Comparison of ENCODE assay signal across 13 cellular contexts in the genomic region with DNA sequence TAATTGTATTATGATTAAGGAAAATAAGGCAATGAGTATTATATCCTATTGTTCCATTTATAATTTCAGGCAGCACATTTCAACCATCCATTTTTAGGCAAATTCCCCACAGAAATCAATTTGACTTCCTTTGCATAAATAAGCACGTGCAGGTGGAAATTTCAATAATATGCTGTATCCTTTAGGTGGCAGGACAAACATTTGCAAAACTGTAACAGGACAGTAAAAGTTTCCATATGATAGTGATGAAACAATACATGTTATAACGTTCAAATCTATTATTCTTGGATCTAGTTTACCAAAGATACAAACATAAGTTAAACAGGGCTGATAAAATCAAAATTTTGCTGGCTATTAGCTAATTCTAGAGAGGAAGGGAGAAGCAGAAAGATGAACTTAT.
"Had no signal": no experiment of that assay in that cellular context is flagged by ENCODE, and none has a peak within 500 bp of the region (broad histone marks: within the 10 kb centered on the region; RNA-seq: fewer than 3 reads in every experiment).

No MANE protein-coding gene starts in this region.

- DNase-seq: activated CD4-positive, alpha-beta T cell treated with anti-CD3 and anti-CD28 coated beads, Interleukin-2, amount 50 U/mL, for 1 hour; activated CD8-positive, alpha-beta memory T cell treated with anti-CD3 and anti-CD28 coated beads for 24 hours; activated naive CD8-positive, alpha-beta T cell treated with anti-CD3 and anti-CD28 coated beads for 36 hours; amygdala; cortex of kidney; effector memory CD4-positive, alpha-beta T cell; naive B cell; retina; T-cell; T-helper 9 cell; transverse colon had no signal

- H3K9me3 ChIP-seq: transverse colon had no signal

- H3K9ac ChIP-seq: parathyroid adenoma had no signal

- H3K27ac ChIP-seq: parathyroid adenoma, transverse colon had no signal

- H2AFZ ChIP-seq: parathyroid adenoma had no signal

- H3K27me3 ChIP-seq: transverse colon had no signal

- H3K4me1 ChIP-seq: parathyroid adenoma had no signal

- ATAC-seq: stimulated activated memory B cell treated with anti-CD40 and anti-IgM and Interleukin-4, amounts not matched to agents 10 μg/mL and 1 μg/mL and 100 μg/mL, for 72 hours; T-cell had no signal

- H3K4me3 ChIP-seq: transverse colon had no signal

- H3K36me3 ChIP-seq: transverse colon had no signal
